1 cellular context compared by ENCODE assay signal in genomic region chr6:28349892-28350737, GRCh38.
A peak's percentile ranks its signal among the peaks of the same experiment; 100 is the strongest.
TF ChIP-seq lines count a peak whose summit lies in the region.

Gene ZKSCAN3, plus strand, starts transcription at chr6:28349947. Its CDS starts 9,640 bp downstream, at chr6:28359587.

TF ChIP-seq in K562, 482 proteins besides CTCF, POLR2A, EP300 and RAD21 (continued from another document and continues in another):
- TF ChIP-seq YY1 (IDR thresholded peaks at IDR 0.05; ENCODE audit: borderline replicate concordance in 1 of 3, control insufficient read depth in 1 of 3, extremely low read depth in 1 of 3, insufficient read depth in 3 of 3, insufficient read length in 1 of 3, insufficient replicate concordance in 2 of 3, low read depth in 1 of 3, low read length in 2 of 3) (peak in 1 of 3 experiments; percentile 55), KLF16 (IDR thresholded peaks at IDR 0.05) (no peak), ZNF41 (CRISPR knock-in tag; conservative IDR thresholded peaks at IDR 0.05) (no peak), ELF2 (CRISPR knock-in tag; IDR thresholded peaks at IDR 0.05) (peak; percentile 96), C11orf30 (IDR thresholded peaks at IDR 0.05; ENCODE audit: low read depth) (peak; percentile 82), HINFP (tag; conservative IDR thresholded peaks at IDR 0.05; ENCODE audit: low read depth) (no peak), ZKSCAN8 (CRISPR knock-in tag; IDR thresholded peaks at IDR 0.05) (peak; percentile 70; the same call in 1 of the 2 replicates), FOXJ2 (tag; IDR thresholded peaks at IDR 0.05) (peak; percentile 88), ELF4 (CRISPR knock-in tag; IDR thresholded peaks at IDR 0.05) (peak; percentile 96), SRSF3 (IDR thresholded peaks at IDR 0.05; ENCODE audit: insufficient read depth, low read length) (0 out of 2 replicates have a peak, but pooled peaks have one; percentile 73), RBM15 (IDR thresholded peaks at IDR 0.05; ENCODE audit: insufficient read depth, low read length) (no peak), CXXC5 (CRISPR knock-in tag; IDR thresholded peaks at IDR 0.05) (peak; percentile 90), RBFOX2 (IDR thresholded peaks at IDR 0.05; ENCODE audit: low read depth, low read length) (peak; percentile 90), TEAD1 (CRISPR knock-in tag; IDR thresholded peaks at IDR 0.05) (peak in 1 of 2 experiments; percentile 96; a peak in 2 of 4 replicates), ZNF764 (CRISPR knock-in tag; IDR thresholded peaks at IDR 0.05; ENCODE audit: low read depth) (no peak; the same call in none of the 2 replicates), ZBTB17 (CRISPR knock-in tag; IDR thresholded peaks at IDR 0.05) (peak; percentile 59; the same call in 1 of the 2 replicates), NR2C2 (CRISPR knock-in tag; IDR thresholded peaks at IDR 0.05) (no peak), NR2C2 (tag; IDR thresholded peaks at IDR 0.05) (peak; percentile 80), KDM1A (IDR thresholded peaks at IDR 0.05) (peak; percentile 78), BCL6 (CRISPR knock-in tag; IDR thresholded peaks at IDR 0.05) (no peak), E2F1 (CRISPR knock-in tag; IDR thresholded peaks at IDR 0.05) (no peak), NFIC (IDR thresholded peaks at IDR 0.05) (peak; percentile 98), TFAP4 (CRISPR knock-in tag; IDR thresholded peaks at IDR 0.05; ENCODE audit: borderline replicate concordance) (peak; percentile 66; the same call in 1 of the 2 replicates), EHMT2 (IDR thresholded peaks at IDR 0.05) (peak; percentile 79), TAF9B (IDR thresholded peaks at IDR 0.05; ENCODE audit: partially characterized antibody) (peak; percentile 92), COPS2 (conservative IDR thresholded peaks at IDR 0.05) (no peak), CREB3 (tag; conservative IDR thresholded peaks at IDR 0.05; ENCODE audit: low read depth) (0 out of 2 replicates have a peak, but pooled peaks have one; percentile 29), ZBED1 (IDR thresholded peaks at IDR 0.05) (peak; percentile 87), RCOR1 (IDR thresholded peaks at IDR 0.05; ENCODE audit: borderline replicate concordance in 1 of 2, low read depth in 2 of 2, low read length in 2 of 2) (peak in 1 of 2 experiments; percentile 84; a peak in 1 of 4 replicates), ZNF639 (CRISPR knock-in tag; conservative IDR thresholded peaks at IDR 0.05 in 1 of 2, IDR thresholded peaks at IDR 0.05 in 1 of 2) (peak in 1 of 2 experiments; percentile 62; a peak in 2 of 4 replicates), ATF2 (CRISPR knock-in tag; IDR thresholded peaks at IDR 0.05) (no peak), VEZF1 (CRISPR knock-in tag; IDR thresholded peaks at IDR 0.05) (peak; percentile 90), POLR2H (tag; IDR thresholded peaks at IDR 0.05; ENCODE audit: low read depth) (peak; percentile 87), ETV5 (CRISPR knock-in tag; IDR thresholded peaks at IDR 0.05; ENCODE audit: low read depth) (peak; percentile 98), MLLT1 (IDR thresholded peaks at IDR 0.05) (peak; percentile 96 to 97), MBD2 (IDR thresholded peaks at IDR 0.05; ENCODE audit: borderline replicate concordance, low read depth) (peak; percentile 70; the same call in 1 of the 2 replicates), MTA1 (IDR thresholded peaks at IDR 0.05; ENCODE audit: borderline replicate concordance) (peak; percentile 90), STAT5A (IDR thresholded peaks at IDR 0.05; ENCODE audit: borderline replicate concordance, low read length) (no peak; the same call in 1 of the 2 replicates), TRIM28 (IDR thresholded peaks at IDR 0.05) (peak; percentile 85; the same call in 1 of the 2 replicates), ARHGAP35 (IDR thresholded peaks at IDR 0.05; ENCODE audit: partially characterized antibody) (peak; percentile 58), ZZZ3 (IDR thresholded peaks at IDR 0.05) (peak; percentile 33; the same call in 1 of the 2 replicates), ZNF695 (CRISPR knock-in tag; IDR thresholded peaks at IDR 0.05) (0 out of 2 replicates have a peak, but pooled peaks have one; percentile 8), E2F5 (CRISPR knock-in tag; IDR thresholded peaks at IDR 0.05) (no peak), BACH1 (tag; IDR thresholded peaks at IDR 0.05) (no peak), SMC3 (conservative IDR thresholded peaks at IDR 0.05; ENCODE audit: insufficient read depth, low read depth, low read length) (peak; percentile 9; the same call in 1 of the 2 replicates), NRF1 (conservative IDR thresholded peaks at IDR 0.05 in 1 of 2, IDR thresholded peaks at IDR 0.05 in 1 of 2) (peak; percentile 37 to 50; a peak in 1 of 4 replicates), ESRRA (IDR thresholded peaks at IDR 0.05; ENCODE audit: borderline replicate concordance, low read depth) (peak; percentile 97), TRIM25 (IDR thresholded peaks at IDR 0.05; ENCODE audit: borderline replicate concordance) (0 out of 2 replicates have a peak, but pooled peaks have one; percentile 64), NCOR1 (IDR thresholded peaks at IDR 0.05) (peak; percentile 49; the same call in 1 of the 2 replicates), MYC (IDR thresholded peaks at IDR 0.05; ENCODE audit: low read depth, low read length) (peak; percentile 76), MYC (CRISPR knock-in tag; IDR thresholded peaks at IDR 0.05; ENCODE audit: borderline replicate concordance, low read depth) (peak; percentile 30; the same call in 1 of the 2 replicates), CBFA2T2 (conservative IDR thresholded peaks at IDR 0.05) (no peak), SOX6 (IDR thresholded peaks at IDR 0.05) (peak; percentile 81; the same call in 1 of the 2 replicates), ZC3H4 (CRISPR knock-in tag; IDR thresholded peaks at IDR 0.05; ENCODE audit: borderline replicate concordance) (no peak), ZSCAN29 (IDR thresholded peaks at IDR 0.05) (peak; percentile 76), PTBP1 (IDR thresholded peaks at IDR 0.05; ENCODE audit: low read depth, low read length) (peak; percentile 83; the same call in 1 of the 2 replicates), MAX (CRISPR knock-in tag; IDR thresholded peaks at IDR 0.05) (peak; percentile 73)
